ENCODE assay signal across 17 cellular contexts in genomic region chr6:128465368-128466343, GRCh38. TPM values are rescaled to one million over a fixed set of nuclear protein-coding genes. Genes with fewer than 3 reads are reported as not detected.
DNase-seq lines count a peak whose midpoint lies in the region; ATAC-seq and TF ChIP-seq lines count a peak whose summit lies in the region.
"Had no signal": no experiment of that assay in that cellular context is flagged by ENCODE, and none has a peak within 500 bp of the region (broad histone marks: within the 10 kb centered on the region; RNA-seq: fewer than 3 reads in every experiment).

No MANE protein-coding gene starts in this region.

- H3K9me3 ChIP-seq in right lobe of liver (no peaks in the 10 kb centered on the region), PC-3 (ENCODE audit: low read length) (no peaks in the 10 kb centered on the region)
- H3K9me3 ChIP-seq: BLaER1, HAP-1 had no signal

- peak overlapping the region in 34 of 59 donors; percentile 1 to 73 (median 40) for H3K27ac ChIP-seq in dorsolateral prefrontal cortex
- H3K27ac ChIP-seq in right lobe of liver, result peak overlapping the region in 2 of 3 donors; percentile 54 to 68
- no peak overlapping the region for H3K27ac ChIP-seq in PC-3 (ENCODE audit: low read length)
- H3K27ac ChIP-seq: BLaER1 had no signal

- H3K79me2 ChIP-seq in PC-3 (ENCODE audit: low read length), result peaks cover 70% of the 10 kb centered on the region

- CTCF ChIA-PET in PC-3 (lab: Charles Lee) (no interaction called here), HEK293T (lab: Yijun Ruan, JAX) (no interaction called here)

- H2AFZ ChIP-seq in PC-3 (ENCODE audit: low read length), result no peak overlapping the region

- BruUV-seq in PC-3 (replicated peaks; lab: Mats Ljungman, UMichigan), result no TSS peak

- H3K4me1 ChIP-seq in right lobe of liver (peaks cover 0 to 26% (median 11%) of the 10 kb centered on the region in 4 donors), PC-3 (ENCODE audit: insufficient read depth, low read length) (peaks cover 12% of the 10 kb centered on the region; the same call in 1 of the 2 replicates)
- H3K4me1 ChIP-seq: BLaER1 had no signal

- ATAC-seq in right lobe of liver, result peak; percentile 59 to 76 (median 62)
- no peak for ATAC-seq in HG03025 (IDR thresholded peaks at IDR 0.05; ENCODE audit: low FRiP score, unreplicated experiment)
- ATAC-seq in PC-3, result no peak
- ATAC-seq: K562, Panc1 had no signal

- no peaks in the 10 kb centered on the region for H3F3A ChIP-seq in PC-3 (ENCODE audit: low read length, unreplicated experiment)

- H3K36me3 ChIP-seq in right lobe of liver (no peaks in the 10 kb centered on the region), PC-3 (ENCODE audit: low read depth, low read length) (no peaks in the 10 kb centered on the region)
- H3K36me3 ChIP-seq: BLaER1, HAP-1 had no signal

- H4K20me1 ChIP-seq in PC-3 (ENCODE audit: low read length), result no peaks in the 10 kb centered on the region

- POLR2A ChIA-PET in PC-3 (lab: Charles Lee; ENCODE audit: unreplicated experiment) (no interaction called here), HEK293T (lab: Yijun Ruan, JAX) (no interaction called here)

- WGBS in right lobe of liver (ENCODE audit: insufficient coverage, low coverage, low lambda C conversion rate, missing lambda C conversion rate), result 63% methylated on average over 2 of the region's 2 CpGs

- intact Hi-C loops in dorsolateral prefrontal cortex (cut with DNase I), result no loop called here
- intact Hi-C loops in right lobe of liver (cut with DNase I), result no loop called here
- intact Hi-C loops in PC-3 (cut with micrococcal nuclease), result no loop called here

- TF ChIP-seq CTCF in dorsolateral prefrontal cortex (IDR thresholded peaks at IDR 0.05 in 54 of 56, conservative IDR thresholded peaks at IDR 0.05 in 2 of 56; ENCODE audit: low read depth in 1 of 56, partially characterized antibody in 56 of 56) (no peak), right lobe of liver (IDR thresholded peaks at IDR 0.05) (no peak), PC-3 (conservative IDR thresholded peaks at IDR 0.05; ENCODE audit: low read depth, low read length) (no peak)

- no peak for TF ChIP-seq POLR2A in right lobe of liver (IDR thresholded peaks at IDR 0.05)

- DNase-seq in M059J (ENCODE audit: low read depth), result peak; percentile 17
- DNase-seq in dorsolateral prefrontal cortex, result no peak
- no peak for DNase-seq in right lobe of liver
- DNase-seq in islet precursor cell, result no peak
- no peak for DNase-seq in PC-3
- no peak for DNase-seq in HEK293T (ENCODE audit: extremely low spot score)
- DNase-seq: CD8-positive, alpha-beta memory T cell; NCI-H1092 treated with DMSO at 0.1 percent for 48 hours; NCI-H187; NCI-H446 treated with DMSO at 0.1 percent for 48 hours; NCI-H82; SIG-M5 had no signal

- H3K4me3 ChIP-seq in dorsolateral prefrontal cortex, result no peak overlapping the region
- H3K4me3 ChIP-seq in right lobe of liver, result no peak overlapping the region
- H3K4me3 ChIP-seq in PC-3 (ENCODE audit: low read length), result no peak overlapping the region
- H3K4me3 ChIP-seq: BLaER1, HAP-1, K562 had no signal

- H3K27me3 ChIP-seq in dorsolateral prefrontal cortex (no peaks in the 10 kb centered on the region), right lobe of liver (no peaks in the 10 kb centered on the region), PC-3 (ENCODE audit: low read length) (no peaks in the 10 kb centered on the region)
- H3K27me3 ChIP-seq: BLaER1 had no signal

- no peaks in the 10 kb centered on the region for H3K9me2 ChIP-seq in PC-3 (replicated peaks; ENCODE audit: low read length)

- no peak overlapping the region for H3K9ac ChIP-seq in PC-3 (ENCODE audit: low read length)
- H3K9ac ChIP-seq: BLaER1 had no signal

- no peak overlapping the region for H3K4me2 ChIP-seq in PC-3 (ENCODE audit: low read length)
- H3K4me2 ChIP-seq: BLaER1 had no signal

TF ChIP-seq in HEK293T, 16 proteins besides CTCF, POLR2A, EP300 and RAD21:
- no peak for TF ChIP-seq PKNOX1 (IDR thresholded peaks at IDR 0.05)
- no peak for TF ChIP-seq L3MBTL2 (conservative IDR thresholded peaks at IDR 0.05)
- TF ChIP-seq NFRKB (IDR thresholded peaks at IDR 0.05), result no peak
- TF ChIP-seq TARDBP (IDR thresholded peaks at IDR 0.05), result no peak
- TF ChIP-seq FOXM1 (IDR thresholded peaks at IDR 0.05; ENCODE audit: borderline replicate concordance), result no peak
- no peak for TF ChIP-seq BHLHE40 (IDR thresholded peaks at IDR 0.05; ENCODE audit: borderline replicate concordance)
- TF ChIP-seq ZNF384 (IDR thresholded peaks at IDR 0.05), result no peak
- no peak for TF ChIP-seq ARNT (IDR thresholded peaks at IDR 0.05)
- no peak for TF ChIP-seq FOXA1 (IDR thresholded peaks at IDR 0.05)
- no peak for TF ChIP-seq CTBP1 (IDR thresholded peaks at IDR 0.05; ENCODE audit: borderline replicate concordance)
- TF ChIP-seq SUZ12 (IDR thresholded peaks at IDR 0.05), result no peak
- no peak for TF ChIP-seq SP1 (IDR thresholded peaks at IDR 0.05)

RNA-seq across cellular contexts. Expression of gene PTPRK, which starts 54.7 kb away (rescaled TPM):
- 50.9 and 71.7 TPM in 2 replicates for total RNA-seq in M059J (2014; rRNA removed; shearing (Covaris generic))
- total RNA-seq in dorsolateral prefrontal cortex, result 100 to 1,000 TPM in 114 of 120 experiments, 10 to 100 TPM in 6; 83.1 to 211 (median 136) TPM
- 10 to 100 TPM; 27.7 to 54.5 (median 35.7) TPM for total RNA-seq in right lobe of liver
- 53.8 and 64.7 TPM in 2 replicates for total RNA-seq in PC-3 (2014; rRNA removed)

Comparison
In these comparisons a context has a peak if more than half of its experiments do, and no peak if none do; other contexts are left out.
1. ATAC-seq: peak in right lobe of liver (4 of 4); none in HG03025 (single experiment) and PC-3 (single experiment).